18 cellular contexts compared by ENCODE assay signal in the genomic region with DNA sequence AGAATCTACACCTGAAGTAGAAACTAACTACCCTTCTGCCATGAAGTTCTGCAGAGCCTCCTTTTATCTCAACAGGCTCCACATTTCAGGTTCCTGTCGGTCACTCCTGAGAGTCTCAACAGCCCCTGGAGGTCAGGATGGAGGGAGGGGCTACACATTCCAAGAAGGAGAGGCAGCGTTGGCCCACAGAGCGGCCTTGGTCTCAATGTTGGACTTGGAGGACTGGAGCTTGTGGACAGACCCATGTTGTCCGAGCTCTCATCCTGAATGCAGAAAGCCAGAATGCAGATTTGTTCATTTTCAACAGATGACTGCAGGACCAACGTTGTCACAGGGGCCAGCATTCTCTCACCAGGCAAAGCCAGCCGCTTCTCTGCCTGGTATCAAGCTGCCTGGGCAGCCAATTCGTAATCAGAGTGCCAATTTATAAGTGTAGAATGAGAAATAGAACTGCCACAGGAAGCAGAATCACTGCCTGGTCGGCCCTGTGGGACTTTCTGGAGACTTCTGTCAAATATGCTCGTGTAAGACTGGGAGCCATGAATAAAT.
"Had no signal": no experiment of that assay in that cellular context is flagged by ENCODE, and none has a peak within 500 bp of the region (broad histone marks: within the 10 kb centered on the region; RNA-seq: fewer than 3 reads in every experiment).

No MANE protein-coding gene starts in this region.

- H3K36me3 ChIP-seq: right lobe of liver, thoracic aorta, upper lobe of left lung had no signal

- H3K27ac Mint-ChIP-seq: activated naive CD8-positive, alpha-beta T cell; activated T-cell treated with anti-CD3 and anti-CD28 coated beads, Interleukin-2, amount 50 U/mL, for 72 hours had no signal

- ATAC-seq: activated T-cell treated with anti-CD3 and anti-CD28 coated beads, Interleukin-2, amount 50 U/mL, for 72 hours; psoas muscle; right lobe of liver; stimulated activated effector memory CD8-positive, alpha-beta T cell treated with anti-CD3 and anti-CD28 coated beads, Interleukin-12 subunit alpha, Interleukin-12 subunit beta, amount 100 ng/mL, for 72 hours had no signal

- H3K9me3 Mint-ChIP-seq: activated T-cell treated with anti-CD3 and anti-CD28 coated beads, Interleukin-2, amount 50 U/mL, for 72 hours; neural crest cell; stimulated activated effector memory CD8-positive, alpha-beta T cell treated with anti-CD3 and anti-CD28 coated beads, Interleukin-12 subunit alpha, Interleukin-12 subunit beta, amount 100 ng/mL, for 72 hours had no signal

- H3K4me1 ChIP-seq: psoas muscle, right lobe of liver had no signal

- H3K4me3 Mint-ChIP-seq: activated naive CD8-positive, alpha-beta T cell; activated T-cell treated with anti-CD3 and anti-CD28 coated beads, Interleukin-2, amount 50 U/mL, for 72 hours; neural crest cell; stimulated activated effector memory CD8-positive, alpha-beta T cell treated with anti-CD3 and anti-CD28 coated beads, Interleukin-12 subunit alpha, Interleukin-12 subunit beta, amount 100 ng/mL, for 72 hours had no signal

- H3K27ac ChIP-seq: psoas muscle, right lobe of liver, thoracic aorta, upper lobe of left lung, VCaP had no signal

- H3K27me3 ChIP-seq: right lobe of liver, upper lobe of left lung had no signal

- DNase-seq: activated CD4-positive, alpha-beta T cell treated with anti-CD3 and anti-CD28 coated beads, Interleukin-2, amount 50 U/mL, for 1 hour; activated CD4-positive, CD25-positive, alpha-beta regulatory T cell treated with anti-CD3 and anti-CD28 coated beads, Interleukin-2, amount 50 U/mL, for 72 hours; activated CD8-positive, alpha-beta memory T cell treated with anti-CD3 and anti-CD28 coated beads for 24 hours; activated CD8-positive, alpha-beta memory T cell treated with anti-CD3 and anti-CD28 coated beads, Interleukin-2, amount 50 U/mL, for 48 hours; activated T-cell treated with anti-CD3 and anti-CD28 coated beads, Interleukin-2, amount 50 U/mL, for 72 hours; hippocampal formation; psoas muscle; right lobe of liver; stimulated activated CD4-positive, alpha-beta T cell treated with anti-CD3 and anti-CD28 coated beads, Interleukin-4, amount 100 ng/mL, for 1 hour; SW 1271; T-helper 2 cell; upper lobe of left lung had no signal

- H3K4me2 ChIP-seq: smooth muscle cell had no signal

- H3K36me3 Mint-ChIP-seq: activated naive CD8-positive, alpha-beta T cell had no signal

- H3K27me3 Mint-ChIP-seq: activated naive CD8-positive, alpha-beta T cell had no signal

- H3K4me3 ChIP-seq: psoas muscle, right lobe of liver, smooth muscle cell, thoracic aorta, upper lobe of left lung had no signal

- H3K9me3 ChIP-seq: psoas muscle, right lobe of liver, thoracic aorta, upper lobe of left lung had no signal
